1 cellular context compared by ENCODE assay signal in the genomic region with DNA sequence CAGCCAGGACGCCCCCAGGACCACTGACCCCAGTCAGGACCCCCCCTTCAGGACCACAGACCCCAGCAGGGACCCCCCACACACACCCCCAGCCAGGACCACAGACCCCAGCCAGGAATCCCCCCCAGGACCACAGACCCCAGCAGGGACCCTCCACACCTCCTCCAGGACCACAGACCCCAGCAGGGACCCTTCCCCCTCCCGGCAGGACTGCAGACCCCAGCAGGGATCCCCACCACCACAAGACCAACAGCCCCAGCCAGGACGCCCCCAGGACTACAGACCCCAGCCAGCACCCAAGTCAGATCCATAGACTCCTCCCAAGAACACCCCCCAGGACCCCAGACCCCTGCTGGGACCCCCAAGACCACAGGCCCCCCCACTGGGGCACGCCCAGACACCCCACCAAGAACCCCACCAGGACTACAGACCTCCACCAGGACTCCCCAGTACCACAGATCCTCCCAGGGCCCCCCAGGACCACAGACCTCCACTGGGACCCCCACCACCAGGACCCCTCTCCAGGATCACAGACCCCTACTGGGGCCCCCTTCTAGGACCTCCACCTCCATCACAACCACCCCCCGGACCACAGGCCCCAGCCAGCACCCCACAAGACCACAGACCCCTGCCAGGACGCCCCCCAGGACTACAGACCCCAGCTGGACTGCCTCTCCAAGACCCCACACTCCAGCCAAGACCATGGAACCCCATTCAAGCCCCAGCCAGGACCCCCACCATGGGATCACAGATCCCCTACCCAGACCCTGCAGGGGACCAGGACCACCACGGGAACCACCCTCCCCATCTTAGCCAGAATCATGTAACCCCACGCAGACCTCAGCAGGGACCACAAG.
TF ChIP-seq lines count a peak whose summit lies in the region.

No MANE protein-coding gene starts in this region.

TF ChIP-seq in IMR-90, 13 proteins besides CTCF, POLR2A, EP300 and RAD21 (continued from another document):
- TF ChIP-seq SMC3 (IDR thresholded peaks at IDR 0.05; ENCODE audit: low read depth, low read length) (no peak), CHD1 (IDR thresholded peaks at IDR 0.05; ENCODE audit: low read depth, low read length) (no peak), USF2 (IDR thresholded peaks at IDR 0.05; ENCODE audit: low read depth, low read length) (no peak), CEBPB (IDR thresholded peaks at IDR 0.05; ENCODE audit: low read depth, low read length) (no peak), BHLHE40 (IDR thresholded peaks at IDR 0.05; ENCODE audit: low read depth, low read length) (no peak), MAFK (IDR thresholded peaks at IDR 0.05; ENCODE audit: low read depth, low read length) (no peak), RCOR1 (IDR thresholded peaks at IDR 0.05; ENCODE audit: insufficient replicate concordance, low read length) (no peak), MAZ (IDR thresholded peaks at IDR 0.05; ENCODE audit: borderline replicate concordance, low read depth, low read length) (no peak), FOS (IDR thresholded peaks at IDR 0.05; ENCODE audit: low read depth, low read length) (no peak)
- TF ChIP-seq, protein P1, sequence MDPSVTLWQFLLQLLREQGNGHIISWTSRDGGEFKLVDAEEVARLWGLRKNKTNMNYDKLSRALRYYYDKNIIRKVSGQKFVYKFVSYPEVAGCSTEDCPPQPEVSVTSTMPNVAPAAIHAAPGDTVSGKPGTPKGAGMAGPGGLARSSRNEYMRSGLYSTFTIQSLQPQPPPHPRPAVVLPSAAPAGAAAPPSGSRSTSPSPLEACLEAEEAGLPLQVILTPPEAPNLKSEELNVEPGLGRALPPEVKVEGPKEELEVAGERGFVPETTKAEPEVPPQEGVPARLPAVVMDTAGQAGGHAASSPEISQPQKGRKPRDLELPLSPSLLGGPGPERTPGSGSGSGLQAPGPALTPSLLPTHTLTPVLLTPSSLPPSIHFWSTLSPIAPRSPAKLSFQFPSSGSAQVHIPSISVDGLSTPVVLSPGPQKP (IDR thresholded peaks at IDR 0.05; ENCODE audit: borderline replicate concordance, low read depth, low read length), result no peak
